Comparison of ENCODE assay signal across 8 cellular contexts in genomic region chr5:179795863-179796833, GRCh38. TPM values are rescaled to one million over a fixed set of nuclear protein-coding genes. Genes with fewer than 3 reads are reported as not detected.
DNase-seq lines count a peak whose midpoint lies in the region; ATAC-seq, FAIRE-seq and TF ChIP-seq lines count a peak whose summit lies in the region.

No MANE protein-coding gene starts in this region.

- peak; percentile 67 for ATAC-seq in GM21447 (IDR thresholded peaks at IDR 0.05; ENCODE audit: unreplicated experiment)

- H3K4me3 Mint-ChIP-seq in nephron, result peak overlapping the region; percentile 68 to 78 (median 76)

- peaks cover 8% of the 10 kb centered on the region for H3K4me1 Mint-ChIP-seq in nephron

- intact Hi-C loops in tibial artery (cut with DNase I; ENCODE audit: low total_unique reads), result loop anchor here (5.0 kb wide), 1 partner anchor 34 kb away; no protein-coding TSS in a partner anchor

- H3K36me3 ChIP-seq in tibial artery, result peaks cover 35 to 51% (median 40%) of the 10 kb centered on the region in 3 donors

- H3K4me3 ChIP-seq in fibroblast of villous mesenchyme (ENCODE audit: low read depth, low read length) (peak overlapping the region; percentile 64), tibial artery (peak overlapping the region; percentile 61 to 75)

- peak; percentile 85 for DNase-seq in EL
- peak in 61 of 76 experiments; percentile 14 to 77 (median 56) for DNase-seq in HUDEP-2 (lab: John Stamatoyannopoulos, UW; ENCODE audit: unreplicated experiment in 76 of 76)
- DNase-seq in RCC 7860 (ENCODE audit: low spot score), result peak; percentile 68
- peak; percentile 88 for DNase-seq in activated effector memory CD4-positive, alpha-beta T cell treated with anti-CD3 and anti-CD28 coated beads, Interleukin-2, amount 50 U/mL, for 16 hours
- DNase-seq in fibroblast of villous mesenchyme (ENCODE audit: low read depth), result peak; percentile 84
- DNase-seq in tibial artery, result peak; percentile 82 to 89

- TF ChIP-seq CTCF in fibroblast of villous mesenchyme (IDR thresholded peaks at IDR 0.05; ENCODE audit: insufficient read depth, low read depth, low read length), result peak; percentile 56
- TF ChIP-seq CTCF in nephron (IDR thresholded peaks at IDR 0.05; ENCODE audit: unreplicated experiment in 3 of 3), result peak; percentile 64 to 82 (median 69)
- peak; percentile 80 to 84 for TF ChIP-seq CTCF in tibial artery (IDR thresholded peaks at IDR 0.05)

- no peak for FAIRE-seq in RCC 7860 (lab: Jason Lieb, UNC)

- no peaks in the 10 kb centered on the region for H3K27me3 ChIP-seq in tibial artery

- no peaks in the 10 kb centered on the region for H3K9me3 Mint-ChIP-seq in nephron

- peak overlapping the region in 1 of 3 experiments; percentile 63 for H3K27ac Mint-ChIP-seq in nephron

- H3K4me1 ChIP-seq in tibial artery, result peaks cover 0 to 50% (median 38%) of the 10 kb centered on the region in 4 donors

- H3K36me3 Mint-ChIP-seq in nephron (ENCODE audit: low read depth), result peaks cover 18% of the 10 kb centered on the region

- peak overlapping the region; percentile 78 to 83 for H3K27ac ChIP-seq in tibial artery

- H3K27me3 Mint-ChIP-seq in nephron (ENCODE audit: low read depth), result peaks cover 10% of the 10 kb centered on the region

- H3K9me3 ChIP-seq in tibial artery, result no peaks in the 10 kb centered on the region

RNA-seq across cellular contexts. Expression of gene LTC4S, which starts 2.4 kb away (rescaled TPM):
- 0.43 TPM in 1 of 2 replicates, not detected in the other for total RNA-seq in fibroblast of villous mesenchyme

RNA-seq across cellular contexts. Expression of gene MGAT4B, which starts 10.5 kb away (rescaled TPM):
- total RNA-seq in fibroblast of villous mesenchyme, result 83.8 and 102 TPM in 2 replicates

RNA-seq across cellular contexts. Expression of gene SQSTM1, which starts 24.6 kb away (rescaled TPM):
- total RNA-seq in fibroblast of villous mesenchyme, result 752 and 892 TPM in 2 replicates

Comparison
In these comparisons a context has a peak if more than half of its experiments do, and no peak if none do; other contexts are left out.
1. Peak in every context shown above with its lines: DNase-seq, ATAC-seq, H3K4me3 ChIP-seq and H3K27ac ChIP-seq.